In the genomic region with DNA sequence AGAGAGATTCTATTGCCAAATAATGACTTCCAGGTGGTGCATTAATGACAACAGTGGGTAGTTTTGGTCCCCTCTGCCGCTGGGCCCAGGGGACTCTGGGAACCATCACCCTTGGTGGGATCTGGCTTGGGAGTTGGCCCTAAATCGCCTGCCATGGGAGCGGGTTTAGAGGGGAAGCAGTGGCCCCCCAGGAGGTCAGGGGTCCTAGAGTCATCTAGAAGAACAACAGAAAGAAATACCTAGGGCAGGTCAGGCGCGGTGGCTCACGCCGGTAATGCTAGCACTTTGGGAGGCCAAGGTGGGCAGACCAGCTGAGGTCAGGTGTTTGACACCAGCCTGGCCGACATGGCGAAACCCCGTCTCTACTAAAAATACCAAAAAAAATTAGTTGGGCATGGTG, we compare ENCODE assay signal across 25 cellular contexts.
"Had no signal": no experiment of that assay in that cellular context is flagged by ENCODE, and none has a peak within 500 bp of the region (broad histone marks: within the 10 kb centered on the region; RNA-seq: fewer than 3 reads in every experiment).

No MANE protein-coding gene starts in this region.

- DNase-seq: activated CD4-positive, alpha-beta T cell treated with anti-CD3 and anti-CD28 coated beads, Interleukin-2, amount 10 ng/mL, durations not matched to agents 24 days and 14 days; activated CD4-positive, alpha-beta T cell treated with anti-CD3 and anti-CD28 coated beads, Interleukin-2, amount 50 U/mL, for 4 hours; activated CD8-positive, alpha-beta T cell treated with anti-CD3 and anti-CD28 coated beads for 36 hours; activated effector memory CD4-positive, alpha-beta T cell treated with anti-CD3 and anti-CD28 coated beads, Interleukin-2, amount 50 U/mL, for 16 hours; activated naive CD4-positive, alpha-beta T cell; activated naive CD4-positive, alpha-beta T cell treated with anti-CD3 and anti-CD28 coated beads, Interleukin-2, amount 50 U/mL, for 16 hours; activated naive CD8-positive, alpha-beta T cell treated with anti-CD3 and anti-CD28 coated beads for 36 hours; activated T-cell treated with anti-CD3 and anti-CD28 coated beads, Interleukin-2, amount 50 U/mL, for 1 hour; activated T-cell treated with anti-CD3 and anti-CD28 coated beads, Interleukin-2, amount 50 U/mL, for 72 hours; amniotic stem cell; aorta; brain microvascular endothelial cell; central memory CD4-positive, alpha-beta T cell; Karpas-422; KBM-7; NCI-H1105 treated with DMSO at 0.1 percent for 48 hours; NCI-H1436; NCI-H2029; NCI-H345; RPMI8226; SIG-M5; SW 1271 had no signal

- H3K27me3 ChIP-seq: brain microvascular endothelial cell had no signal

- ATAC-seq: activated CD8-positive, alpha-beta T cell treated with anti-CD3 and anti-CD28 coated beads for 36 hours; activated T-cell treated with anti-CD3 and anti-CD28 coated beads, Interleukin-2, amount 50 U/mL, for 72 hours; activated T-helper 17 cell treated with anti-CD3 and anti-CD28 coated beads, Interleukin-2, amount 50 U/mL, for 72 hours; Right ventricle myocardium inferior had no signal

- H3K27ac Mint-ChIP-seq: activated CD4-positive, alpha-beta T cell treated with anti-CD3 and anti-CD28 coated beads, Interleukin-2, amount 10 ng/mL, durations not matched to agents 24 days and 14 days; activated CD8-positive, alpha-beta T cell treated with anti-CD3 and anti-CD28 coated beads for 36 hours; T-helper 2 cell treated with Interferon-gamma antibody and Interleukin-4, amounts not matched to agents 5 μg/mL and 100 μg/mL, for 36 hours had no signal

- H3K36me3 ChIP-seq: brain microvascular endothelial cell had no signal

- H3K27me3 Mint-ChIP-seq: activated CD8-positive, alpha-beta T cell treated with anti-CD3 and anti-CD28 coated beads for 36 hours; activated naive CD8-positive, alpha-beta T cell treated with anti-CD3 and anti-CD28 coated beads for 36 hours; activated T-helper 17 cell treated with anti-CD3 and anti-CD28 coated beads, Interleukin-2, amount 50 U/mL, for 72 hours had no signal

- H3K27ac ChIP-seq: brain microvascular endothelial cell had no signal

- H3K9me3 Mint-ChIP-seq: activated CD4-positive, alpha-beta T cell treated with anti-CD3 and anti-CD28 coated beads, Interleukin-2, amount 10 ng/mL, durations not matched to agents 24 days and 14 days; activated T-cell treated with anti-CD3 and anti-CD28 coated beads, Interleukin-2, amount 50 U/mL, for 72 hours; activated T-helper 17 cell treated with anti-CD3 and anti-CD28 coated beads, Interleukin-2, amount 50 U/mL, for 72 hours; T-helper 2 cell treated with Interferon-gamma antibody and Interleukin-4, amounts not matched to agents 5 μg/mL and 100 μg/mL, for 36 hours had no signal

- H3K4me3 Mint-ChIP-seq: activated CD4-positive, alpha-beta T cell treated with anti-CD3 and anti-CD28 coated beads, Interleukin-2, amount 10 ng/mL, durations not matched to agents 24 days and 14 days; activated CD8-positive, alpha-beta T cell treated with anti-CD3 and anti-CD28 coated beads for 36 hours; T-helper 2 cell treated with Interferon-gamma antibody and Interleukin-4, amounts not matched to agents 5 μg/mL and 100 μg/mL, for 36 hours had no signal
